8 cellular contexts compared by ENCODE assay signal in genomic region chr20:19211661-19212523, GRCh38. TPM values are rescaled to one million over a fixed set of nuclear protein-coding genes. Genes with fewer than 3 reads are reported as not detected.
DNase-seq lines count a peak whose midpoint lies in the region; ATAC-seq and TF ChIP-seq lines count a peak whose summit lies in the region.

No MANE protein-coding gene starts in this region.

- no peak overlapping the region for H2AK5ac ChIP-seq in mesenchymal stem cell (ENCODE audit: low read length, severe bottlenecking)

- no peaks in the 10 kb centered on the region for H3K79me1 ChIP-seq in mesenchymal stem cell (replicated peaks; ENCODE audit: low read length, poor library complexity, severe bottlenecking)

- H3K4me3 ChIP-seq in NB4 (ENCODE audit: low read depth, low read length), result peak overlapping the region; percentile 34
- peak overlapping the region; percentile 53 to 62 for H3K4me3 ChIP-seq in mesenchymal stem cell (ENCODE audit: insufficient read depth in 1 of 2, low read depth in 1 of 2, low read length in 2 of 2)
- H3K4me3 ChIP-seq in upper lobe of right lung, result peak overlapping the region; percentile 57
- no peak overlapping the region for H3K4me3 ChIP-seq in PC-9

- H2BK15ac ChIP-seq in mesenchymal stem cell (ENCODE audit: low read depth, poor library complexity, severe bottlenecking), result no peak overlapping the region

- no peaks in the 10 kb centered on the region for H3K9me3 Mint-ChIP-seq in dendritic cell treated with granulocyte-macrophage colony-stimulating factor and Interleukin-4, amounts not matched to agents 40 ng/mL and 50 ng/mL, for 4 days
- no peaks in the 10 kb centered on the region for H3K9me3 Mint-ChIP-seq in activated T-helper 17 cell treated with anti-CD3 and anti-CD28 coated beads, Interleukin-2, amount 50 U/mL, for 72 hours

- no peak overlapping the region for H3K18ac ChIP-seq in mesenchymal stem cell (ENCODE audit: low read depth in 1 of 2, low read length in 2 of 2)

- no peak overlapping the region for H3K27ac Mint-ChIP-seq in dendritic cell treated with granulocyte-macrophage colony-stimulating factor and Interleukin-4, amounts not matched to agents 40 ng/mL and 50 ng/mL, for 4 days
- no peak overlapping the region for H3K27ac Mint-ChIP-seq in activated T-helper 17 cell treated with anti-CD3 and anti-CD28 coated beads, Interleukin-2, amount 50 U/mL, for 72 hours

- no peak overlapping the region for H2BK12ac ChIP-seq in mesenchymal stem cell (ENCODE audit: low read length in 2 of 2)

- no peak overlapping the region for H3K27ac ChIP-seq in mesenchymal stem cell (ENCODE audit: low read length, poor library complexity, severe bottlenecking)
- H3K27ac ChIP-seq in upper lobe of right lung, result peak overlapping the region; percentile 51
- no peak overlapping the region for H3K27ac ChIP-seq in PC-9

- H3K36me3 Mint-ChIP-seq in dendritic cell treated with granulocyte-macrophage colony-stimulating factor and Interleukin-4, amounts not matched to agents 40 ng/mL and 50 ng/mL, for 4 days (ENCODE audit: low read depth), result no peaks in the 10 kb centered on the region
- H3K36me3 Mint-ChIP-seq in activated T-helper 17 cell treated with anti-CD3 and anti-CD28 coated beads, Interleukin-2, amount 50 U/mL, for 72 hours (ENCODE audit: low read depth), result no peaks in the 10 kb centered on the region

- H3K9me3 ChIP-seq in mesenchymal stem cell (ENCODE audit: control insufficient read depth, low read length) (no peaks in the 10 kb centered on the region), upper lobe of right lung (no peaks in the 10 kb centered on the region), PC-9 (ENCODE audit: insufficient read depth, low read depth) (no peaks in the 10 kb centered on the region)

- H4K20me1 ChIP-seq in PC-9 (ENCODE audit: insufficient read depth), result no peaks in the 10 kb centered on the region

- peak; percentile 59 for ATAC-seq in upper lobe of right lung
- no peak for ATAC-seq in activated T-helper 17 cell treated with anti-CD3 and anti-CD28 coated beads, Interleukin-2, amount 50 U/mL, for 72 hours (replicated peaks)

- H3K27me3 Mint-ChIP-seq in dendritic cell treated with granulocyte-macrophage colony-stimulating factor and Interleukin-4, amounts not matched to agents 40 ng/mL and 50 ng/mL, for 4 days, result peaks cover 51% of the 10 kb centered on the region
- H3K27me3 Mint-ChIP-seq in activated T-helper 17 cell treated with anti-CD3 and anti-CD28 coated beads, Interleukin-2, amount 50 U/mL, for 72 hours, result peaks cover 43% of the 10 kb centered on the region

- H3K4me3 Mint-ChIP-seq in dendritic cell treated with granulocyte-macrophage colony-stimulating factor and Interleukin-4, amounts not matched to agents 40 ng/mL and 50 ng/mL, for 4 days, result peak overlapping the region; percentile 52
- H3K4me3 Mint-ChIP-seq in activated T-helper 17 cell treated with anti-CD3 and anti-CD28 coated beads, Interleukin-2, amount 50 U/mL, for 72 hours, result no peak overlapping the region

- H4K8ac ChIP-seq in mesenchymal stem cell (ENCODE audit: low read length), result no peak overlapping the region

- H3K27me3 ChIP-seq in mesenchymal stem cell (ENCODE audit: control insufficient read depth in 1 of 2, insufficient read depth in 1 of 2, low read length in 2 of 2), result peaks cover 56 to 61% of the 10 kb centered on the region in 2 experiments
- peaks cover 4% of the 10 kb centered on the region for H3K27me3 ChIP-seq in upper lobe of right lung
- H3K27me3 ChIP-seq in PC-9 (ENCODE audit: insufficient read depth, low read depth), result peaks cover 38% of the 10 kb centered on the region

- no peak for TF ChIP-seq POLR2A in NB4 (IDR thresholded peaks at IDR 0.05; ENCODE audit: extremely low read depth, insufficient read length)

- no peaks in the 10 kb centered on the region for H3F3A ChIP-seq in PC-9 (ENCODE audit: insufficient read depth, low read depth)

- peaks cover 14% of the 10 kb centered on the region for H3K4me1 Mint-ChIP-seq in dendritic cell treated with granulocyte-macrophage colony-stimulating factor and Interleukin-4, amounts not matched to agents 40 ng/mL and 50 ng/mL, for 4 days (ENCODE audit: low read depth)
- no peaks in the 10 kb centered on the region for H3K4me1 Mint-ChIP-seq in activated T-helper 17 cell treated with anti-CD3 and anti-CD28 coated beads, Interleukin-2, amount 50 U/mL, for 72 hours

- H3K14ac ChIP-seq in mesenchymal stem cell (ENCODE audit: low read length in 2 of 2), result no peak overlapping the region

- CTCF ChIA-PET in PC-9 (lab: Charles Lee), result no interaction called here

- H3K79me2 ChIP-seq in PC-9 (ENCODE audit: low read depth), result no peaks in the 10 kb centered on the region

- no peak for TF ChIP-seq CTCF in NB4 (IDR thresholded peaks at IDR 0.05; ENCODE audit: low read depth, low read length)
- TF ChIP-seq CTCF in upper lobe of right lung (IDR thresholded peaks at IDR 0.05), result peak; percentile 30
- TF ChIP-seq CTCF in PC-9 (conservative IDR thresholded peaks at IDR 0.05), result no peak

- H3K4ac ChIP-seq in mesenchymal stem cell (ENCODE audit: low read depth in 1 of 2, low read length in 2 of 2), result no peak overlapping the region

- H2BK5ac ChIP-seq in mesenchymal stem cell (ENCODE audit: low read depth, low read length, poor library complexity, severe bottlenecking), result no peak overlapping the region

- DNase-seq in D341Med (ENCODE audit: low spot score) (peak; percentile 47), NB4 (ENCODE audit: low read depth) (peak; percentile 64), mesenchymal stem cell (no peak), upper lobe of right lung (peak; percentile 80), PC-9 (no peak)
- DNase-seq in stimulated activated CD4-positive, alpha-beta T cell treated with anti-CD3 and anti-CD28 coated beads, Interleukin-4, amount 100 ng/mL, for 24 hours, result no peak

- no peak overlapping the region for H3K9ac ChIP-seq in mesenchymal stem cell (ENCODE audit: low read length)

- POLR2A ChIA-PET in PC-9 (lab: Charles Lee; ENCODE audit: unreplicated experiment), result no interaction called here

- intact Hi-C loops in dendritic cell treated with granulocyte-macrophage colony-stimulating factor and Interleukin-4, amounts not matched to agents 40 ng/mL and 50 ng/mL, for 4 days (cut with micrococcal nuclease), result no loop called here
- intact Hi-C loops in upper lobe of right lung (cut with DNase I), result no loop called here
- intact Hi-C loops in PC-9 (cut with micrococcal nuclease; ENCODE audit: unreplicated experiment), result no loop called here

- no peaks in the 10 kb centered on the region for H3K36me3 ChIP-seq in mesenchymal stem cell (ENCODE audit: control insufficient read depth in 1 of 2, insufficient read depth in 2 of 2, low read depth in 1 of 2, low read length in 2 of 2)
- no peaks in the 10 kb centered on the region for H3K36me3 ChIP-seq in upper lobe of right lung
- H3K36me3 ChIP-seq in PC-9 (ENCODE audit: low read depth), result no peaks in the 10 kb centered on the region

- WGBS in mesenchymal stem cell, result 10% methylated on average over 41 of the region's 77 CpGs

- peak overlapping the region; percentile 51 for H3K4me2 ChIP-seq in mesenchymal stem cell (ENCODE audit: low read length, poor library complexity, severe bottlenecking)
- no peak overlapping the region for H3K4me2 ChIP-seq in PC-9

- no TSS peak for BruUV-seq in PC-9 (replicated peaks; lab: Mats Ljungman, UMichigan)

- H2BK120ac ChIP-seq in mesenchymal stem cell (ENCODE audit: low read depth, low read length), result no peak overlapping the region

- no peak overlapping the region for H2AFZ ChIP-seq in mesenchymal stem cell (ENCODE audit: low read depth, low read length)
- H2AFZ ChIP-seq in PC-9, result no peak overlapping the region

- H3K23ac ChIP-seq in mesenchymal stem cell (ENCODE audit: low read length in 2 of 2), result no peak overlapping the region

- H3K4me1 ChIP-seq in mesenchymal stem cell (ENCODE audit: control insufficient read depth, insufficient read depth, low read depth, low read length) (peaks cover 11% of the 10 kb centered on the region), upper lobe of right lung (peaks cover 17% of the 10 kb centered on the region), PC-9 (replicated peaks; ENCODE audit: insufficient read depth) (no peaks in the 10 kb centered on the region)

- H4K91ac ChIP-seq in mesenchymal stem cell (ENCODE audit: low read length), result no peak overlapping the region

- H3K9me2 ChIP-seq in PC-9 (ENCODE audit: insufficient read depth), result no peaks in the 10 kb centered on the region

RNA-seq across cellular contexts. Expression of gene SLC24A3, which starts 0.6 kb away (rescaled TPM):
- 0.08 TPM for polyA plus RNA-seq in mesenchymal stem cell (2013, experiment 1 of 2)
- 0.14 TPM for polyA plus RNA-seq in mesenchymal stem cell (2013, experiment 2 of 2)
- total RNA-seq in upper lobe of right lung (13.1 TPM), PC-9 (2021) (not detected in 2 replicates)
- total RNA-seq in activated T-helper 17 cell treated with anti-CD3 and anti-CD28 coated beads, Interleukin-2, amount 50 U/mL, for 72 hours, result not detected

Comparison
In these comparisons a context has a peak if more than half of its experiments do, and no peak if none do; other contexts are left out.
1. DNase-seq: peak in D341Med (single experiment), NB4 (single experiment) and upper lobe of right lung (single experiment); none in mesenchymal stem cell (single experiment), stimulated activated CD4-positive, alpha-beta T cell treated with anti-CD3 and anti-CD28 coated beads, Interleukin-4, amount 100 ng/mL, for 24 hours (single experiment) and PC-9 (0 of 2).
2. RNA of gene SLC24A3, which starts 0.6 kb away (total RNA-seq): 13.1 TPM in upper lobe of right lung (single experiment); not detected in PC-9 and not detected in activated T-helper 17 cell treated with anti-CD3 and anti-CD28 coated beads, Interleukin-2, amount 50 U/mL, for 72 hours; every median in the first group is over 10 times any median in the second.